ENCODE assay signal across 8 cellular contexts in genomic region chr22:37640591-37641250, GRCh38. TPM values are rescaled to one million over a fixed set of nuclear protein-coding genes. Genes with fewer than 3 reads are reported as not detected.
A peak's percentile ranks its signal among the peaks of the same experiment; 100 is the strongest.
DNase-seq lines count a peak whose midpoint lies in the region; ATAC-seq and TF ChIP-seq lines count a peak whose summit lies in the region.
"Had no signal": no experiment of that assay in that cellular context is flagged by ENCODE, and none has a peak within 500 bp of the region (broad histone marks: within the 10 kb centered on the region; RNA-seq: fewer than 3 reads in every experiment).

No MANE protein-coding gene starts in this region.

- POLR2A ChIA-PET in HCT116 (lab: Charles Lee) = no interaction called here

- H3K27me3 ChIP-seq in HCT116 (ENCODE audit: insufficient read depth, low read length) (no peaks in the 10 kb centered on the region), WERI-Rb-1 (ENCODE audit: insufficient read depth, low read depth, severe bottlenecking) (no peaks in the 10 kb centered on the region), foreskin keratinocyte (no peaks in the 10 kb centered on the region)
- H3K27me3 ChIP-seq: SJSA1 had no signal

- H3K27ac ChIP-seq in HCT116 (ENCODE audit: low read depth, low read length) = peak overlapping the region; percentile 61
- no peak overlapping the region for H3K27ac ChIP-seq in WERI-Rb-1
- H3K27ac ChIP-seq in foreskin keratinocyte = no peak overlapping the region
- H3K27ac ChIP-seq: SJSA1 had no signal

- no peak for ATAC-seq in HCT116
- ATAC-seq in foreskin keratinocyte = peak; percentile 31
- no peak for ATAC-seq in stimulated activated effector memory CD8-positive, alpha-beta T cell treated with anti-CD3 and anti-CD28 coated beads, Interleukin-12 subunit alpha, Interleukin-12 subunit beta, amount 100 ng/mL, for 72 hours
- ATAC-seq in GM19351 (IDR thresholded peaks at IDR 0.05; ENCODE audit: unreplicated experiment) = no peak

- CTCF ChIA-PET in HCT116 (lab: Charles Lee) = interaction anchor here (1.2 kb wide), 1 partner anchor 17 kb away, joined by 3 read pairs; the partner anchor contains the start of gene PDXP

- peak overlapping the region; percentile 98 for H3K27ac Mint-ChIP-seq in stimulated activated effector memory CD8-positive, alpha-beta T cell treated with anti-CD3 and anti-CD28 coated beads, Interleukin-12 subunit alpha, Interleukin-12 subunit beta, amount 100 ng/mL, for 72 hours

- BruUV-seq in HCT116 (replicated peaks; lab: Mats Ljungman, UMichigan) = no TSS peak

- no peaks in the 10 kb centered on the region for H3K9me3 Mint-ChIP-seq in stimulated activated effector memory CD8-positive, alpha-beta T cell treated with anti-CD3 and anti-CD28 coated beads, Interleukin-12 subunit alpha, Interleukin-12 subunit beta, amount 100 ng/mL, for 72 hours

- H3K4me1 Mint-ChIP-seq in stimulated activated effector memory CD8-positive, alpha-beta T cell treated with anti-CD3 and anti-CD28 coated beads, Interleukin-12 subunit alpha, Interleukin-12 subunit beta, amount 100 ng/mL, for 72 hours = peaks cover 74% of the 10 kb centered on the region

- DNase-seq in HCT116 (ENCODE audit: low read depth, low spot score) (no peak), WERI-Rb-1 (no peak), foreskin keratinocyte (peak; percentile 32 to 56), NCI-H82 (lab: John Stamatoyannopoulos, UW) (no peak), NCI-H82 treated with DMSO at 0.1 percent for 48 hours (lab: John Stamatoyannopoulos, UW; ENCODE audit: unreplicated experiment) (no peak)
- DNase-seq in stimulated activated effector memory CD8-positive, alpha-beta T cell treated with anti-CD3 and anti-CD28 coated beads, Interleukin-12 subunit alpha, Interleukin-12 subunit beta, amount 100 ng/mL, for 72 hours (ENCODE audit: low spot score in 2 of 2) = no peak

- H3K9ac ChIP-seq in HCT116 (ENCODE audit: low read length) = peak overlapping the region; percentile 85

- peaks cover 62% of the 10 kb centered on the region for H3K36me3 Mint-ChIP-seq in stimulated activated effector memory CD8-positive, alpha-beta T cell treated with anti-CD3 and anti-CD28 coated beads, Interleukin-12 subunit alpha, Interleukin-12 subunit beta, amount 100 ng/mL, for 72 hours

- RAD21 ChIA-PET in HCT116 (lab: Charles Lee; ENCODE audit: low non-redundant PET in 1 of 2, low total read pairs in 2 of 2, uncharacterized antibody in 2 of 2, unreplicated experiment in 2 of 2) = no interaction called here

- H3K4me1 ChIP-seq in HCT116 (ENCODE audit: control insufficient read depth in 1 of 2, insufficient read depth in 2 of 2, low read length in 2 of 2) = peaks cover 31 to 62% of the 10 kb centered on the region in 2 experiments; a peak in 3 of 4 replicates
- peaks cover 5% of the 10 kb centered on the region for H3K4me1 ChIP-seq in foreskin keratinocyte

- no peak for TF ChIP-seq RAD21 in HCT116 (IDR thresholded peaks at IDR 0.05; ENCODE audit: low read depth)

- H3K9me3 ChIP-seq in HCT116 (ENCODE audit: control insufficient read depth in 1 of 2, insufficient read depth in 1 of 2, low read depth in 1 of 2, low read length in 2 of 2) (no peaks in the 10 kb centered on the region), WERI-Rb-1 (ENCODE audit: severe bottlenecking) (no peaks in the 10 kb centered on the region)
- H3K9me3 ChIP-seq: SJSA1 had no signal

- peak overlapping the region; percentile 96 for H3K4me2 ChIP-seq in HCT116 (ENCODE audit: low read length)

- H3K4me3 ChIP-seq in HCT116 (replicated peaks in 1 of 2; ENCODE audit: low read depth in 1 of 2, low read length in 2 of 2) (peak overlapping the region; percentile 85 to 89), WERI-Rb-1 (ENCODE audit: low read depth, low read length) (peak overlapping the region; percentile 71; the same call in 1 of the 2 replicates)

- H3K4me3 Mint-ChIP-seq in stimulated activated effector memory CD8-positive, alpha-beta T cell treated with anti-CD3 and anti-CD28 coated beads, Interleukin-12 subunit alpha, Interleukin-12 subunit beta, amount 100 ng/mL, for 72 hours = peak overlapping the region; percentile 97

- no peak for TF ChIP-seq POLR2A in HCT116 (IDR thresholded peaks at IDR 0.05; ENCODE audit: borderline replicate concordance, extremely low read depth, insufficient read depth, insufficient read length)

- H3K79me2 ChIP-seq in HCT116 (ENCODE audit: insufficient read depth, low read length) = peaks cover 14% of the 10 kb centered on the region

- no peaks in the 10 kb centered on the region for H3K9me2 ChIP-seq in HCT116 (ENCODE audit: insufficient read depth)

- TF ChIP-seq CTCF in HCT116 (IDR thresholded peaks at IDR 0.05 in 2 of 3, conservative IDR thresholded peaks at IDR 0.05 in 1 of 3; ENCODE audit: borderline replicate concordance in 1 of 3, insufficient read depth in 1 of 3, low read depth in 2 of 3, low read length in 2 of 3) (no peak), WERI-Rb-1 (IDR thresholded peaks at IDR 0.05; ENCODE audit: low read depth, low read length) (no peak), foreskin keratinocyte (conservative IDR thresholded peaks at IDR 0.05) (peak; percentile 31)

- no peaks in the 10 kb centered on the region for H4K20me1 ChIP-seq in HCT116 (ENCODE audit: insufficient read depth)

- peaks cover 4 to 21% of the 10 kb centered on the region in 2 experiments; a peak in 1 of 4 replicates for H3K36me3 ChIP-seq in HCT116 (ENCODE audit: control insufficient read depth in 1 of 2, insufficient read depth in 2 of 2, low read length in 2 of 2)
- H3K36me3 ChIP-seq in WERI-Rb-1 = peaks cover 9% of the 10 kb centered on the region

- intact Hi-C loops in HCT116 (cut with micrococcal nuclease) = no loop called here

- H2AFZ ChIP-seq in HCT116 (ENCODE audit: low read depth, low read length, poor library complexity, severe bottlenecking) = no peak overlapping the region

TF ChIP-seq in HCT116, 20 proteins besides CTCF, POLR2A, EP300 and RAD21:
- TF ChIP-seq MAX (IDR thresholded peaks at IDR 0.05) = no peak
- TF ChIP-seq JUND (IDR thresholded peaks at IDR 0.05) = no peak

RNA-seq across cellular contexts. Expression of gene SH3BP1, which starts 1.3 kb away (rescaled TPM):
- total RNA-seq in HCT116 (2021; ENCODE audit: unreplicated experiment) (48.4 TPM), foreskin keratinocyte (48.6 and 51.5 TPM in 2 replicates)
- polyA plus RNA-seq in HCT116 (2012) = 72.9 and 82.7 TPM in 2 replicates
- polyA plus RNA-seq in foreskin keratinocyte = 61.9 and 71.5 TPM in 2 replicates

RNA-seq across cellular contexts. Expression of gene PDXP, which starts 17.8 kb away (rescaled TPM):
- 42.7 TPM for total RNA-seq in HCT116 (2021; ENCODE audit: unreplicated experiment)
- 43.9 and 52.6 TPM in 2 replicates for polyA plus RNA-seq in HCT116 (2012)
- 9.7 and 10.2 TPM in 2 replicates for total RNA-seq in foreskin keratinocyte
- 12.5 and 13.3 TPM in 2 replicates for polyA plus RNA-seq in foreskin keratinocyte

RNA-seq across cellular contexts. Expression of gene GGA1, which starts 32.1 kb away (rescaled TPM):
- total RNA-seq in HCT116 (2021; ENCODE audit: unreplicated experiment) (89.8 TPM), foreskin keratinocyte (32.9 and 37.6 TPM in 2 replicates)
- 61.4 and 61.5 TPM in 2 replicates for polyA plus RNA-seq in HCT116 (2012)
- 27.7 and 28.9 TPM in 2 replicates for polyA plus RNA-seq in foreskin keratinocyte

RNA-seq across cellular contexts. Expression of gene LGALS1, which starts 34.7 kb away (rescaled TPM):
- total RNA-seq in HCT116 (2021; ENCODE audit: unreplicated experiment) = 1,080 TPM
- polyA plus RNA-seq in HCT116 (2012) = 2,758 and 2,875 TPM in 2 replicates
- 2,399 and 2,773 TPM in 2 replicates for total RNA-seq in foreskin keratinocyte
- 3,861 and 5,401 TPM in 2 replicates for polyA plus RNA-seq in foreskin keratinocyte

RNA-seq across cellular contexts. Expression of gene NOL12, which starts 45.4 kb away (rescaled TPM):
- total RNA-seq in HCT116 (2021; ENCODE audit: unreplicated experiment) = 31.4 TPM
- polyA plus RNA-seq in HCT116 (2012) = 19.2 and 28.2 TPM in 2 replicates
- 31.1 and 33.2 TPM in 2 replicates for total RNA-seq in foreskin keratinocyte
- 44.9 and 46.9 TPM in 2 replicates for polyA plus RNA-seq in foreskin keratinocyte

Comparison
In these comparisons a context has a peak if more than half of its experiments do, and no peak if none do; other contexts are left out.
1. DNase-seq: peak in foreskin keratinocyte (2 of 2); none in HCT116 (single experiment), WERI-Rb-1 (single experiment), stimulated activated effector memory CD8-positive, alpha-beta T cell treated with anti-CD3 and anti-CD28 coated beads, Interleukin-12 subunit alpha, Interleukin-12 subunit beta, amount 100 ng/mL, for 72 hours (0 of 2), NCI-H82 (single experiment) and NCI-H82 treated with DMSO at 0.1 percent for 48 hours (single experiment).